26 cellular contexts compared by ENCODE assay signal in the genomic region with DNA sequence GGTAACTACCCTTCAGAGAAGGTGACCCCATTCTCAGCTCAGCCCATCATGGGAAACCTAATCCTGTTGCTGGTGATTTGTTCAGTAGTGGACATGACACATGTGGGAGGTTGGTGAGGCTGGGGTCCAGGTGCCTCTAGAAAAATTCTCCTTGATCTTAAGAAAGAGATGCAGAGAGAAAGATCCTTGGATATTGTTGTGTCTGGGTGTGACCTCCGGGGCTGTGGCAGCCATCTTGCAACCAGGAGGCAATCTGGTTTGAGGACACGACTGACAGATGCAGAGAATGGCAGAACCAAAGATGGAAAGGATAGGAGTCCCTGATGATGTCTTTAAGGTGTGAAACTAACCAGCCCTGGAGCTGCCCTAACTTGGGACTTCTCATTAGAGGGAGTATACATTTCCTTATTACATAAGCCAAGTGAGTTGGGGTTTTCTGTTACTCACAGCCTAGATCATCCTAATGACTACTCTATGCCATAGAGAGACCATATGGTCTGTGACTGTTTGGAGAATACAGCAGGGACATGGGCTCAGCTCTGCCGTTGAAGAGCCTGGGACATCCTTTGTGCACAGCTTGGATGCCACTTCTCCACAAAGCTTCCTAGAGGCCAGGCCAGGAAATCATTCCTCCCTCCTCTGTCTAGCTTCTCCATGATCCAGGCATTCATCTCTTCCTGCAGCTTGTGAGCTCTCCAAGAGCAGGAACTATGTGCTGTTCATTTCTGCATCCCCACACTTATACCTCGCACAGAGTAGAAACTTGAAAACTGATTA. TPM values are rescaled to one million over a fixed set of nuclear protein-coding genes. Genes with fewer than 3 reads are reported as not detected.
DNase-seq lines count a peak whose midpoint lies in the region; ATAC-seq and TF ChIP-seq lines count a peak whose summit lies in the region.
"Had no signal": no experiment of that assay in that cellular context is flagged by ENCODE, and none has a peak within 500 bp of the region (broad histone marks: within the 10 kb centered on the region; RNA-seq: fewer than 3 reads in every experiment).

No MANE protein-coding gene starts in this region.

- H3K9me3 ChIP-seq in HEK293 (ENCODE audit: control insufficient read depth, insufficient read depth, low read depth, low read length) (no peaks in the 10 kb centered on the region), RWPE2 (ENCODE audit: severe bottlenecking) (no peaks in the 10 kb centered on the region), osteoblast (ENCODE audit: low read depth, low read length) (no peaks in the 10 kb centered on the region)
- H3K9me3 ChIP-seq: esophagus muscularis mucosa, gastrocnemius medialis, left lung, sigmoid colon, transverse colon had no signal

- H3K4me3 ChIP-seq in HEK293 (ENCODE audit: low read depth, low read length) (no peak overlapping the region), RWPE2 (ENCODE audit: severe bottlenecking) (no peak overlapping the region), osteoblast (ENCODE audit: insufficient read depth, low read length) (no peak overlapping the region)
- H3K4me3 ChIP-seq: esophagus muscularis mucosa, gastrocnemius medialis, hepatocyte, left lung, sigmoid colon, transverse colon had no signal

- H2AFZ ChIP-seq in osteoblast (ENCODE audit: low read length): no peak overlapping the region
- H2AFZ ChIP-seq: hepatocyte had no signal

- H3K36me3 ChIP-seq in HEK293 (ENCODE audit: control insufficient read depth in 2 of 2, insufficient read depth in 1 of 2, low read length in 2 of 2) (no peaks in the 10 kb centered on the region), RWPE2 (ENCODE audit: low read depth) (no peaks in the 10 kb centered on the region), osteoblast (ENCODE audit: insufficient read depth, low read length) (peaks cover 1% of the 10 kb centered on the region)
- H3K36me3 ChIP-seq: esophagus muscularis mucosa, gastrocnemius medialis, sigmoid colon, transverse colon, WERI-Rb-1 had no signal

- no peaks in the 10 kb centered on the region for H3K27me3 ChIP-seq in RWPE2 (ENCODE audit: insufficient read depth, poor library complexity, severe bottlenecking)
- no peaks in the 10 kb centered on the region for H3K27me3 ChIP-seq in osteoblast (ENCODE audit: insufficient read depth, low read length)
- H3K27me3 ChIP-seq: gastrocnemius medialis, left lung, sigmoid colon, transverse colon had no signal

- peak; percentile 3; the same call in 1 of the 3 replicates for ATAC-seq in RWPE2 (ENCODE audit: low read depth)
- ATAC-seq: gastrocnemius medialis; left lung; stimulated activated naive CD8-positive, alpha-beta T cell treated with anti-CD3 and anti-CD28 coated beads, Interleukin-15, amount 100 ng/mL, for 72 hours had no signal

- H3K4me1 ChIP-seq in HEK293 (ENCODE audit: control insufficient read depth, insufficient read depth, low read length) (no peaks in the 10 kb centered on the region), RWPE2 (ENCODE audit: insufficient read depth, poor library complexity, severe bottlenecking) (peaks cover 52% of the 10 kb centered on the region), osteoblast (ENCODE audit: insufficient read depth, low read length) (peaks cover 32% of the 10 kb centered on the region)

- TF ChIP-seq CTCF in HEK293 (tag by site-specific recombination; IDR thresholded peaks at IDR 0.05): no peak
- TF ChIP-seq CTCF in RWPE2 (IDR thresholded peaks at IDR 0.05; ENCODE audit: poor library complexity, severe bottlenecking): no peak
- no peak for TF ChIP-seq CTCF in osteoblast (IDR thresholded peaks at IDR 0.05; ENCODE audit: extremely low read depth, low read depth, low read length)

- H4K20me1 ChIP-seq in osteoblast (ENCODE audit: insufficient read depth, low read length): peaks cover 3% of the 10 kb centered on the region

- H3K79me2 ChIP-seq in osteoblast (ENCODE audit: insufficient read depth, low read length): peaks cover 48% of the 10 kb centered on the region
- H3K79me2 ChIP-seq: hepatocyte had no signal

- no peak overlapping the region for H3K4me2 ChIP-seq in osteoblast (ENCODE audit: insufficient read depth, low read length)
- H3K4me2 ChIP-seq: hepatocyte had no signal

- H3K27ac ChIP-seq in HEK293 (ENCODE audit: extremely low read depth, low read depth, low read length) (no peak overlapping the region), RWPE2 (ENCODE audit: poor library complexity, severe bottlenecking) (peak overlapping the region; percentile 97), osteoblast (ENCODE audit: low read depth, low read length) (peak overlapping the region; percentile 1)
- H3K27ac ChIP-seq: hepatocyte, WERI-Rb-1 had no signal

- DNase-seq in RWPE2 (ENCODE audit: low spot score) (no peak), ecto neural progenitor cell (ENCODE audit: low spot score) (peak; percentile 20), osteoblast (ENCODE audit: insufficient read length, low spot score, missing footprints) (no peak), AG08395 (ENCODE audit: low spot score) (no peak), NCI-H187 (lab: John Stamatoyannopoulos, UW) (no peak), GOT3 (lab: John Stamatoyannopoulos, UW) (no peak)
- DNase-seq in activated CD4-positive, alpha-beta T cell treated with anti-CD3 and anti-CD28 coated beads for 1 hour: no peak
- DNase-seq: activated CD4-positive, alpha-beta T cell treated with anti-CD3 and anti-CD28 coated beads, Interleukin-2, amount 50 U/mL, for 4 hours; activated CD8-positive, alpha-beta memory T cell treated with anti-CD3 and anti-CD28 coated beads, Interleukin-2, amount 50 U/mL, for 4 hours; CD4-positive, alpha-beta T cell; effector CD8-positive, alpha-beta T cell; gastrocnemius medialis; immature natural killer cell; KG1; left lung; NCI-H187 treated with DMSO at 0.1 percent for 48 hours; NCI-H774; posterior cingulate gyrus; sigmoid colon; stimulated activated naive CD8-positive, alpha-beta T cell treated with anti-CD3 and anti-CD28 coated beads, Interleukin-15, amount 100 ng/mL, for 72 hours; transverse colon; WERI-Rb-1 had no signal

- POLR2A ChIA-PET in HEK293 (lab: Yijun Ruan, JAX): no interaction called here

- CTCF ChIA-PET in HEK293 (lab: Yijun Ruan, JAX): interaction anchor here (0.6 to 2.3 kb wide), 2 partner anchors 140 to 258 kb away, joined by 3 to 6 read pairs; no protein-coding TSS in a partner anchor

TF ChIP-seq in HEK293, 187 proteins besides CTCF, POLR2A, EP300 and RAD21:
- TF ChIP-seq, protein P1, sequence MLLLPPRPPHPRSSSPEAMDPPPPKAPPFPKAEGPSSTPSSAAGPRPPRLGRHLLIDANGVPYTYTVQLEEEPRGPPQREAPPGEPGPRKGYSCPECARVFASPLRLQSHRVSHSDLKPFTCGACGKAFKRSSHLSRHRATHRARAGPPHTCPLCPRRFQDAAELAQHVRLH (tag by site-specific recombination; IDR thresholded peaks at IDR 0.05): peak; percentile 66; the same call in 1 of the 2 replicates
- TF ChIP-seq, protein P2, sequence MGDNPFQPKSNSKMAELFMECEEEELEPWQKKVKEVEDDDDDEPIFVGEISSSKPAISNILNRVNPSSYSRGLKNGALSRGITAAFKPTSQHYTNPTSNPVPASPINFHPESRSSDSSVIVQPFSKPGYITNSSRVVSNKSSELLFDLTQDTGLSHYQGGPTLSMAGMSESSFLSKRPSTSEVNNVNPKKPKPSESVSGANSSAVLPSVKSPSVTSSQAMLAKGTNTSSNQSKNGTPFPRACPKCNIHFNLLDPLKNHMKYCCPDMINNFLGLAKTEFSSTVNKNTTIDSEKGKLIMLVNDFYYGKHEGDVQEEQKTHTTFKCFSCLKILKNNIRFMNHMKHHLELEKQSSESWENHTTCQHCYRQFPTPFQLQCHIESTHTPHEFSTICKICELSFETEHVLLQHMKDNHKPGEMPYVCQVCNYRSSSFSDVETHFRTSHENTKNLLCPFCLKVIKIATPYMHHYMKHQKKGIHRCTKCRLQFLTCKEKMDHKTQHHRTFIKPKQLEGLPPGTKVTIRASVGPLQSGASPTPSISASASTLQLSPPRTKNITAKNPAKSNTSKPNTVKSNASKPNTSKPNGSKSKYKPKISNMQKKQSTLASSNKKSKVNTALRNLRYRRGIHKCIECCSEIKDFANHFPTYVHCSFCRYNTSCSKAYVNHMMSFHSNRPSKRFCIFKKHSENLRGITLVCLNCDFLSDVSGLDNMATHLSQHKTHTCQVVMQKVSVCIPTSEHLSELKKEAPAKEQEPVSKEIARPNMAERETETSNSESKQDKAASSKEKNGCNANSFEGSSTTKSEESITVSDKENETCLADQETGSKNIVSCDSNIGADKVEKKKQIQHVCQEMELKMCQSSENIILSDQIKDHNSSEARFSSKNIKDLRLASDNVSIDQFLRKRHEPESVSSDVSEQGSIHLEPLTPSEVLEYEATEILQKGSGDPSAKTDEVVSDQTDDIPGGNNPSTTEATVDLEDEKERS (tag by site-specific recombination; IDR thresholded peaks at IDR 0.05): peak; percentile 68; the same call in 1 of the 2 replicates
- TF ChIP-seq ZNF335 (tag by site-specific recombination; conservative IDR thresholded peaks at IDR 0.05): no peak

RNA-seq across cellular contexts. Expression of a gene that starts 45.8 kb away (rescaled TPM):
- 9.8 and 12.4 TPM in 2 replicates for total RNA-seq in osteoblast
- total RNA-seq: CD4-positive, alpha-beta T cell; G401 had no signal
